In the genomic region with DNA sequence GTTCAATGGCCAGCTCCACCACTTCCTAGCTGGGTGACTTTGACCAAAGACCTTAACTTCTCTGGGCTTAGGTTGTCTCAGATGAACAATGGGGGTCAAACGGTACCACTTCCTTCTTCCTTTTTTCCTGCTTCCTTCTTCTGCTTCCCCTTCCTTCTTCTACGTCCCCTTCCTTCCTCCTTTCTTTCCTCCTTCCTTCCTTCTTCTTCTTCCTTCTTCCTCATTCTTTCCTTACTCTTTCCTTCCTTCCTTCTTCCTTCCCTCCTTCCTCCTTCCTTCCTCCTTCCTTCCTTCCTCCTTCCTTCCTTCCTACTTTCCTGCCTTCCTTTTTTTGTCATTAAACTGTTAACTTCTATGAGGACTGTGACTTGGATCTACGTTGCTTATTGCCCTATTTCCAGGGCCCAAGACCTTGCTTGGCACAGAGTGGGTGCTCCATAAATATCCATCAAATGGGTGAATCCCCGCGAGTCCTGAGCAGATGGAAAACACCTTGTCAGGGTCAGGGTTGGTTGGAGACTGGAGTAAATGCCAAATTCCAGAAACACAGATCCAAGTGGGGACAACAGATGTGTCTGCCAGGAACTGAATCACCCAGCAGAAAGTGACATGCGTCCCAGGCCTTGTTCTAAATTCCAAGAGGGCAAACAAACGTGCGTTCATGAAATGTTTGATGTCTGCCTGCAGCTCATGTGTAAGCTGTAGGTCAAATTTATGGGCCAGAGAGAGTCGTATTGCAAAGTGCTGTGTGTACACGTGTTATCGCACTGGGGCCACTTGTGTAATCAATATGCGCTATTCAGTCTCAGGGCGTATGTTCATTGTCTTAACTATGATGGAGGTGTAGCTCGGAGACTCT, we compare ENCODE assay signal across 1 cellular context.
TF ChIP-seq lines count a peak whose summit lies in the region.

No MANE protein-coding gene starts in this region.

TF ChIP-seq in HepG2, 621 proteins besides CTCF, POLR2A, EP300 and RAD21 (continued from another document and continues in another):
- TF ChIP-seq, protein P1, sequence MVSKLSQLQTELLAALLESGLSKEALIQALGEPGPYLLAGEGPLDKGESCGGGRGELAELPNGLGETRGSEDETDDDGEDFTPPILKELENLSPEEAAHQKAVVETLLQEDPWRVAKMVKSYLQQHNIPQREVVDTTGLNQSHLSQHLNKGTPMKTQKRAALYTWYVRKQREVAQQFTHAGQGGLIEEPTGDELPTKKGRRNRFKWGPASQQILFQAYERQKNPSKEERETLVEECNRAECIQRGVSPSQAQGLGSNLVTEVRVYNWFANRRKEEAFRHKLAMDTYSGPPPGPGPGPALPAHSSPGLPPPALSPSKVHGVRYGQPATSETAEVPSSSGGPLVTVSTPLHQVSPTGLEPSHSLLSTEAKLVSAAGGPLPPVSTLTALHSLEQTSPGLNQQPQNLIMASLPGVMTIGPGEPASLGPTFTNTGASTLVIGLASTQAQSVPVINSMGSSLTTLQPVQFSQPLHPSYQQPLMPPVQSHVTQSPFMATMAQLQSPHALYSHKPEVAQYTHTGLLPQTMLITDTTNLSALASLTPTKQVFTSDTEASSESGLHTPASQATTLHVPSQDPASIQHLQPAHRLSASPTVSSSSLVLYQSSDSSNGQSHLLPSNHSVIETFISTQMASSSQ (IDR thresholded peaks at IDR 0.05; ENCODE audit: low read depth): no peak
- TF ChIP-seq, protein P1 (CRISPR knock-in tag; IDR thresholded peaks at IDR 0.05; ENCODE audit: borderline replicate concordance): no peak
- TF ChIP-seq HNF4G (IDR thresholded peaks at IDR 0.05; ENCODE audit: borderline replicate concordance, low read depth, low read length) (no peak), HNF4G (CRISPR knock-in tag; IDR thresholded peaks at IDR 0.05; ENCODE audit: borderline replicate concordance, low read depth) (0 out of 2 replicates have a peak, but pooled peaks have one; percentile 22), POLR2AphosphoS2 (IDR thresholded peaks at IDR 0.05; ENCODE audit: low read depth, low read length) (no peak), GZF1 (CRISPR knock-in tag; IDR thresholded peaks at IDR 0.05) (no peak), ZFY (CRISPR knock-in tag; IDR thresholded peaks at IDR 0.05) (0 out of 2 replicates have a peak, but pooled peaks have one; percentile 35), NKX3-1 (CRISPR knock-in tag; IDR thresholded peaks at IDR 0.05) (no peak), ZNF746 (CRISPR knock-in tag; IDR thresholded peaks at IDR 0.05) (no peak), AGO2 (optimal IDR thresholded peaks at IDR 0.05; ENCODE audit: low read depth, low read length) (no peak), ZNF235 (CRISPR knock-in tag; IDR thresholded peaks at IDR 0.05; ENCODE audit: borderline replicate concordance) (no peak), IKZF1 (IDR thresholded peaks at IDR 0.05) (0 out of 2 replicates have a peak, but pooled peaks have one; percentile 50), SMARCE1 (IDR thresholded peaks at IDR 0.05; ENCODE audit: borderline replicate concordance) (no peak), IRF2 (CRISPR knock-in tag; IDR thresholded peaks at IDR 0.05) (no peak), MAF1 (CRISPR knock-in tag; IDR thresholded peaks at IDR 0.05; ENCODE audit: borderline replicate concordance) (no peak), KLF15 (CRISPR knock-in tag; IDR thresholded peaks at IDR 0.05; ENCODE audit: borderline replicate concordance) (no peak), NPAS2 (CRISPR knock-in tag; IDR thresholded peaks at IDR 0.05; ENCODE audit: borderline replicate concordance) (no peak), ARNTL (CRISPR knock-in tag; IDR thresholded peaks at IDR 0.05) (peak; percentile 87), CEBPB (IDR thresholded peaks at IDR 0.05; ENCODE audit: borderline replicate concordance, low read depth, low read length) (peak; percentile 79), ZNF441 (CRISPR knock-in tag; IDR thresholded peaks at IDR 0.05; ENCODE audit: borderline replicate concordance) (no peak), SRY (CRISPR knock-in tag; IDR thresholded peaks at IDR 0.05) (no peak), SALL1 (CRISPR knock-in tag; IDR thresholded peaks at IDR 0.05) (peak; percentile 74), TEAD3 (CRISPR knock-in tag; optimal IDR thresholded peaks at IDR 0.05; ENCODE audit: borderline replicate concordance) (peak; percentile 58), LCORL (IDR thresholded peaks at IDR 0.05) (peak; percentile 52; the same call in 1 of the 2 replicates), LCORL (CRISPR knock-in tag; IDR thresholded peaks at IDR 0.05) (no peak), BRD4 (CRISPR knock-in tag; IDR thresholded peaks at IDR 0.05) (no peak), SCMH1 (CRISPR knock-in tag; IDR thresholded peaks at IDR 0.05; ENCODE audit: borderline replicate concordance) (no peak), GATAD1 (CRISPR knock-in tag; IDR thresholded peaks at IDR 0.05) (no peak), ZNF652 (CRISPR knock-in tag; IDR thresholded peaks at IDR 0.05; ENCODE audit: borderline replicate concordance, low read depth) (no peak), KLF11 (CRISPR knock-in tag; IDR thresholded peaks at IDR 0.05) (no peak), DR1 (CRISPR knock-in tag; IDR thresholded peaks at IDR 0.05) (no peak), NR2F2 (IDR thresholded peaks at IDR 0.05; ENCODE audit: borderline replicate concordance, low read depth) (no peak), MXD4 (CRISPR knock-in tag; IDR thresholded peaks at IDR 0.05) (no peak)
- TF ChIP-seq, protein P2, sequence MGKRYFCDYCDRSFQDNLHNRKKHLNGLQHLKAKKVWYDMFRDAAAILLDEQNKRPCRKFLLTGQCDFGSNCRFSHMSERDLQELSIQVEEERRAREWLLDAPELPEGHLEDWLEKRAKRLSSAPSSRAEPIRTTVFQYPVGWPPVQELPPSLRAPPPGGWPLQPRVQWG (CRISPR knock-in tag; IDR thresholded peaks at IDR 0.05; ENCODE audit: borderline replicate concordance, low read depth): no peak
- TF ChIP-seq, protein P3, sequence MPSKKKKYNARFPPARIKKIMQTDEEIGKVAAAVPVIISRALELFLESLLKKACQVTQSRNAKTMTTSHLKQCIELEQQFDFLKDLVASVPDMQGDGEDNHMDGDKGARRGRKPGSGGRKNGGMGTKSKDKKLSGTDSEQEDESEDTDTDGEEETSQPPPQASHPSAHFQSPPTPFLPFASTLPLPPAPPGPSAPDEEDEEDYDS (CRISPR knock-in tag; IDR thresholded peaks at IDR 0.05): no peak
- TF ChIP-seq, protein P4, sequence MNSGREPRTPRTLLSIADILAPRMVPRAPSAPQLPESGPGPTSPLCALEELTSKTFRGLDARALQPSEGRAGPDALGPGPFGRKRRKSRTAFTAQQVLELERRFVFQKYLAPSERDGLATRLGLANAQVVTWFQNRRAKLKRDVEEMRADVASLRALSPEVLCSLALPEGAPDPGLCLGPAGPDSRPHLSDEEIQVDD (CRISPR knock-in tag; IDR thresholded peaks at IDR 0.05; ENCODE audit: borderline replicate concordance): no peak
- TF ChIP-seq, protein P5, sequence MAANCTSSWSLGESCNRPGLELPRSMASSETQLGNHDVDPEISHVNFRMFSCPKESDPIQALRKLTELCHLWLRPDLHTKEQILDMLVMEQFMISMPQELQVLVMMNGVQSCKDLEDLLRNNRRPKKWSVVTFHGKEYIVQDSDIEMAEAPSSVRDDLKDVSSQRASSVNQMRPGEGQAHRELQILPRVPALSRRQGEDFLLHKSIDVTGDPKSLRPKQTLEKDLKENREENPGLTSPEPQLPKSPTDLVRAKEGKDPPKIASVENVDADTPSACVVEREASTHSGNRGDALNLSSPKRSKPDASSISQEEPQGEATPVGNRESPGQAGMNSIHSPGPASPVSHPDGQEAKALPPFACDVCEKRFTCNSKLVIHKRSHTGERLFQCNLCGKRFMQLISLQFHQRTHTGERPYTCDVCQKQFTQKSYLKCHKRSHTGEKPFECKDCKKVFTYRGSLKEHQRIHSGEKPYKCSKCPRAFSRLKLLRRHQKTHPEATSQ (CRISPR knock-in tag; IDR thresholded peaks at IDR 0.05; ENCODE audit: borderline replicate concordance): no peak
- TF ChIP-seq, protein P6, sequence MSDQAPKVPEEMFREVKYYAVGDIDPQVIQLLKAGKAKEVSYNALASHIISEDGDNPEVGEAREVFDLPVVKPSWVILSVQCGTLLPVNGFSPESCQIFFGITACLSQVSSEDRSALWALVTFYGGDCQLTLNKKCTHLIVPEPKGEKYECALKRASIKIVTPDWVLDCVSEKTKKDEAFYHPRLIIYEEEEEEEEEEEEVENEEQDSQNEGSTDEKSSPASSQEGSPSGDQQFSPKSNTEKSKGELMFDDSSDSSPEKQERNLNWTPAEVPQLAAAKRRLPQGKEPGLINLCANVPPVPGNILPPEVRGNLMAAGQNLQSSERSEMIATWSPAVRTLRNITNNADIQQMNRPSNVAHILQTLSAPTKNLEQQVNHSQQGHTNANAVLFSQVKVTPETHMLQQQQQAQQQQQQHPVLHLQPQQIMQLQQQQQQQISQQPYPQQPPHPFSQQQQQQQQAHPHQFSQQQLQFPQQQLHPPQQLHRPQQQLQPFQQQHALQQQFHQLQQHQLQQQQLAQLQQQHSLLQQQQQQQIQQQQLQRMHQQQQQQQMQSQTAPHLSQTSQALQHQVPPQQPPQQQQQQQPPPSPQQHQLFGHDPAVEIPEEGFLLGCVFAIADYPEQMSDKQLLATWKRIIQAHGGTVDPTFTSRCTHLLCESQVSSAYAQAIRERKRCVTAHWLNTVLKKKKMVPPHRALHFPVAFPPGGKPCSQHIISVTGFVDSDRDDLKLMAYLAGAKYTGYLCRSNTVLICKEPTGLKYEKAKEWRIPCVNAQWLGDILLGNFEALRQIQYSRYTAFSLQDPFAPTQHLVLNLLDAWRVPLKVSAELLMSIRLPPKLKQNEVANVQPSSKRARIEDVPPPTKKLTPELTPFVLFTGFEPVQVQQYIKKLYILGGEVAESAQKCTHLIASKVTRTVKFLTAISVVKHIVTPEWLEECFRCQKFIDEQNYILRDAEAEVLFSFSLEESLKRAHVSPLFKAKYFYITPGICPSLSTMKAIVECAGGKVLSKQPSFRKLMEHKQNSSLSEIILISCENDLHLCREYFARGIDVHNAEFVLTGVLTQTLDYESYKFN (CRISPR knock-in tag; conservative IDR thresholded peaks at IDR 0.05): no peak; the same call in 1 of the 2 replicates
- TF ChIP-seq, protein P7, sequence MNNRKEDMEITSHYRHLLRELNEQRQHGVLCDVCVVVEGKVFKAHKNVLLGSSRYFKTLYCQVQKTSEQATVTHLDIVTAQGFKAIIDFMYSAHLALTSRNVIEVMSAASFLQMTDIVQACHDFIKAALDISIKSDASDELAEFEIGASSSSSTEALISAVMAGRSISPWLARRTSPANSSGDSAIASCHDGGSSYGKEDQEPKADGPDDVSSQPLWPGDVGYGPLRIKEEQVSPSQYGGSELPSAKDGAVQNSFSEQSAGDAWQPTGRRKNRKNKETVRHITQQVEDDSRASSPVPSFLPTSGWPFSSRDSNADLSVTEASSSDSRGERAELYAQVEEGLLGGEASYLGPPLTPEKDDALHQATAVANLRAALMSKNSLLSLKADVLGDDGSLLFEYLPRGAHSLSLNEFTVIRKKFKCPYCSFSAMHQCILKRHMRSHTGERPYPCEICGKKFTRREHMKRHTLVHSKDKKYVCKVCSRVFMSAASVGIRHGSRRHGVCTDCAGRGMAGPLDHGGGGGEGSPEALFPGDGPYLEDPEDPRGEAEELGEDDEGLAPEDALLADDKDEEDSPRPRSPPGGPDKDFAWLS (CRISPR knock-in tag; IDR thresholded peaks at IDR 0.05; ENCODE audit: borderline replicate concordance): no peak
- TF ChIP-seq, protein P8, sequence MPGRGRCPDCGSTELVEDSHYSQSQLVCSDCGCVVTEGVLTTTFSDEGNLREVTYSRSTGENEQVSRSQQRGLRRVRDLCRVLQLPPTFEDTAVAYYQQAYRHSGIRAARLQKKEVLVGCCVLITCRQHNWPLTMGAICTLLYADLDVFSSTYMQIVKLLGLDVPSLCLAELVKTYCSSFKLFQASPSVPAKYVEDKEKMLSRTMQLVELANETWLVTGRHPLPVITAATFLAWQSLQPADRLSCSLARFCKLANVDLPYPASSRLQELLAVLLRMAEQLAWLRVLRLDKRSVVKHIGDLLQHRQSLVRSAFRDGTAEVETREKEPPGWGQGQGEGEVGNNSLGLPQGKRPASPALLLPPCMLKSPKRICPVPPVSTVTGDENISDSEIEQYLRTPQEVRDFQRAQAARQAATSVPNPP (CRISPR knock-in tag; IDR thresholded peaks at IDR 0.05): no peak
- TF ChIP-seq, protein P9, sequence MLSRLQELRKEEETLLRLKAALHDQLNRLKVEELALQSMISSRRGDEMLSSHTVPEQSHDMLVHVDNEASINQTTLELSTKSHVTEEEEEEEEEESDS (CRISPR knock-in tag; IDR thresholded peaks at IDR 0.05; ENCODE audit: borderline replicate concordance): no peak
